8 cellular contexts compared by ENCODE assay signal in genomic region chr15:52021128-52021671, GRCh38. TPM values are rescaled to one million over a fixed set of nuclear protein-coding genes. Genes with fewer than 3 reads are reported as not detected.
DNase-seq lines count a peak whose midpoint lies in the region; ATAC-seq and TF ChIP-seq lines count a peak whose summit lies in the region.

No MANE protein-coding gene starts in this region.

- H3K36me3 ChIP-seq in colonic mucosa, result no peaks in the 10 kb centered on the region

- intact Hi-C loops in colonic mucosa (cut with DNase I), result no loop called here

- peak overlapping the region in 1 of 2 donors; percentile 99 for H3K9ac ChIP-seq in colonic mucosa (ENCODE audit: low read depth in 2 of 2, low read length in 2 of 2)

- TF ChIP-seq CTCF in GM12864 (IDR thresholded peaks at IDR 0.05; ENCODE audit: low read depth, low read length, missing control alignments) (no peak), colonic mucosa (IDR thresholded peaks at IDR 0.05) (no peak)

- ATAC-seq in activated CD4-positive, CD25-positive, alpha-beta regulatory T cell treated with anti-CD3 and anti-CD28 coated beads, Interleukin-2, amount 50 U/mL, for 24 hours, result peak; percentile 52 to 54

- no peaks in the 10 kb centered on the region for H3K9me3 ChIP-seq in colonic mucosa

- peak overlapping the region; percentile 66; the same call in 1 of the 2 replicates for H3K4me3 ChIP-seq in GM12864 (ENCODE audit: low read depth, low read length)
- H3K4me3 ChIP-seq in colonic mucosa, result peak overlapping the region; percentile 63

- DNase-seq in GM12864 (ENCODE audit: low read depth), result peak; percentile 83
- peak; percentile 89 for DNase-seq in LHCN-M2 (ENCODE audit: low read depth)
- DNase-seq in colonic mucosa, result peak; percentile 47
- peak; percentile 85 to 93 for DNase-seq in lung microvascular endothelial cell (ENCODE audit: low read depth in 2 of 2)
- DNase-seq in stimulated activated CD8-positive, alpha-beta memory T cell treated with anti-CD3 and anti-CD28 coated beads, Interleukin-12 subunit alpha, Interleukin-12 subunit beta, amount 100 ng/mL, for 4 hours (ENCODE audit: low read depth), result peak; percentile 26
- DNase-seq in midbrain (lab: John Stamatoyannopoulos, UW), result no peak
- no peak for DNase-seq in middle frontal gyrus (ENCODE audit: extremely low spot score, low spot score)

- H3K27me3 ChIP-seq in colonic mucosa, result no peaks in the 10 kb centered on the region

- H3K27ac ChIP-seq in colonic mucosa, result peak overlapping the region; percentile 84

- H3K4me1 ChIP-seq in colonic mucosa, result peaks cover 6% of the 10 kb centered on the region

RNA-seq across cellular contexts. Expression of gene MAPK6, which starts 2.2 kb away (rescaled TPM):
- total RNA-seq in LHCN-M2 (2014; rRNA removed) (53.9 and 67.1 TPM in 2 replicates), colonic mucosa (10 to 100 TPM; 47.5 to 71.9 TPM), lung microvascular endothelial cell (24.6 and 25.9 TPM in 2 replicates)
- polyA plus RNA-seq in LHCN-M2 (2012), result 12.3 TPM

RNA-seq across cellular contexts. Expression of gene LEO1, which starts 49.6 kb away (rescaled TPM):
- total RNA-seq in LHCN-M2 (2014; rRNA removed) (46.0 and 48.9 TPM in 2 replicates), colonic mucosa (10 to 100 TPM; 23.6 to 29.3 TPM), lung microvascular endothelial cell (18.1 and 19.6 TPM in 2 replicates)
- polyA plus RNA-seq in LHCN-M2 (2012), result 15.3 TPM

Comparison
In these comparisons a context has a peak if more than half of its experiments do, and no peak if none do; other contexts are left out.
1. DNase-seq: peak in GM12864 (single experiment), LHCN-M2 (single experiment), colonic mucosa (single experiment), lung microvascular endothelial cell (2 of 2) and stimulated activated CD8-positive, alpha-beta memory T cell treated with anti-CD3 and anti-CD28 coated beads, Interleukin-12 subunit alpha, Interleukin-12 subunit beta, amount 100 ng/mL, for 4 hours (single experiment); none in midbrain (single experiment) and middle frontal gyrus (single experiment).